In genomic region chr3:130820976-130821375, GRCh38 we compare ENCODE assay signal across 11 cellular contexts.
DNase-seq lines count a peak whose midpoint lies in the region; ATAC-seq and TF ChIP-seq lines count a peak whose summit lies in the region.
"Had no signal": no experiment of that assay in that cellular context is flagged by ENCODE, and none has a peak within 500 bp of the region (broad histone marks: within the 10 kb centered on the region; RNA-seq: fewer than 3 reads in every experiment).

No MANE protein-coding gene starts in this region.

- no peak overlapping the region for H3K9ac ChIP-seq in liver (ENCODE audit: low read depth in 1 of 2, low read length in 2 of 2)

- no peak for ATAC-seq in GM18502 (IDR thresholded peaks at IDR 0.05; ENCODE audit: poor library complexity, unreplicated experiment)

- peaks cover 1% of the 10 kb centered on the region; the same call in 1 of the 2 replicates for H3K27me3 ChIP-seq in BJ (ENCODE audit: control insufficient read depth, insufficient read depth, low read length)
- H3K27me3 ChIP-seq in liver (ENCODE audit: control insufficient read depth in 4 of 4, insufficient read depth in 4 of 4, low read length in 3 of 4), result no peaks in the 10 kb centered on the region

- H3K27ac ChIP-seq in liver (ENCODE audit: low read depth in 1 of 2, low read length in 2 of 2), result no peak overlapping the region
- H3K27ac ChIP-seq: SK-N-MC had no signal

- H3K9me3 ChIP-seq in liver (ENCODE audit: control insufficient read depth in 4 of 4, low read length in 3 of 4), result no peaks in the 10 kb centered on the region

- H3K4me3 ChIP-seq in BJ (ENCODE audit: low read depth, low read length) (no peak overlapping the region), liver (ENCODE audit: low read depth in 1 of 3, low read length in 3 of 3) (no peak overlapping the region)
- H3K4me3 ChIP-seq: SK-N-MC had no signal

- POLR2A ChIA-PET in BJ (lab: Charles Lee), result no interaction called here

- TF ChIP-seq CTCF in BJ (IDR thresholded peaks at IDR 0.05; ENCODE audit: insufficient read depth, low read depth, low read length) (no peak), liver (IDR thresholded peaks at IDR 0.05; ENCODE audit: low read depth, low read length, missing input control) (no peak), GM20000 (IDR thresholded peaks at IDR 0.05; ENCODE audit: extremely low read depth, missing control alignments) (no peak)

- no peak for TF ChIP-seq RAD21 in liver (IDR thresholded peaks at IDR 0.05)

- H3K36me3 ChIP-seq in BJ (ENCODE audit: control insufficient read depth, insufficient read depth, low read length) (no peaks in the 10 kb centered on the region), liver (ENCODE audit: control insufficient read depth in 4 of 4, insufficient read depth in 3 of 4, low read depth in 1 of 4, low read length in 3 of 4) (no peaks in the 10 kb centered on the region)

- CTCF ChIA-PET in BJ (lab: Yijun Ruan, JAX), result interaction anchor here (1.1 kb wide), 1 partner anchor 9 kb away, joined by 4 read pairs; no protein-coding TSS in a partner anchor

- peak; percentile 11 for DNase-seq in BJ (ENCODE audit: low read depth)
- DNase-seq in KBM-7, result peak; percentile 35
- DNase-seq in amniotic epithelial cell (ENCODE audit: low read depth), result peak; percentile 67
- DNase-seq in stimulated activated CD4-positive, alpha-beta T cell treated with anti-CD3 and anti-CD28 coated beads, Interleukin-2, amount 100 ng/mL, for 48 hours, result no peak
- no peak for DNase-seq in activated CD8-positive, alpha-beta memory T cell treated with anti-CD3 and anti-CD28 coated beads for 24 hours
- DNase-seq in GM20000 (ENCODE audit: low spot score), result no peak
- DNase-seq: DMS79, hippocampal formation had no signal

- WGBS in liver, result 61% methylated on average over 2 of the region's 2 CpGs

- in situ Hi-C loops in KBM-7 (cut with MboI; ENCODE audit: low pct_unique_long_range_greater_than_20kb, low sequenced_read_pairs), result no loop called here

- no peaks in the 10 kb centered on the region for H3K4me1 ChIP-seq in liver (ENCODE audit: control insufficient read depth in 4 of 4, insufficient read depth in 4 of 4, low read length in 3 of 4)

TF ChIP-seq in liver, 16 proteins besides CTCF, POLR2A, EP300 and RAD21:
- TF ChIP-seq ZBTB33 (IDR thresholded peaks at IDR 0.05) (no peak), JUND (IDR thresholded peaks at IDR 0.05) (peak; percentile 82 to 94), SP1 (IDR thresholded peaks at IDR 0.05) (no peak), HNF4G (IDR thresholded peaks at IDR 0.05) (no peak), HNF4A (conservative IDR thresholded peaks at IDR 0.05) (no peak), FOXA1 (IDR thresholded peaks at IDR 0.05) (no peak), RXRA (IDR thresholded peaks at IDR 0.05) (no peak), NR2F2 (IDR thresholded peaks at IDR 0.05) (no peak), EGR1 (IDR thresholded peaks at IDR 0.05; ENCODE audit: low read depth in 2 of 2) (peak in 1 of 2 donors; percentile 54), YY1 (IDR thresholded peaks at IDR 0.05) (no peak), FOXA2 (IDR thresholded peaks at IDR 0.05) (no peak), TAF1 (conservative IDR thresholded peaks at IDR 0.05) (no peak)
- TF ChIP-seq, protein P1, sequence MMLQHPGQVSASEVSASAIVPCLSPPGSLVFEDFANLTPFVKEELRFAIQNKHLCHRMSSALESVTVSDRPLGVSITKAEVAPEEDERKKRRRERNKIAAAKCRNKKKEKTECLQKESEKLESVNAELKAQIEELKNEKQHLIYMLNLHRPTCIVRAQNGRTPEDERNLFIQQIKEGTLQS (IDR thresholded peaks at IDR 0.05), result peak; percentile 65
- TF ChIP-seq, protein P2, sequence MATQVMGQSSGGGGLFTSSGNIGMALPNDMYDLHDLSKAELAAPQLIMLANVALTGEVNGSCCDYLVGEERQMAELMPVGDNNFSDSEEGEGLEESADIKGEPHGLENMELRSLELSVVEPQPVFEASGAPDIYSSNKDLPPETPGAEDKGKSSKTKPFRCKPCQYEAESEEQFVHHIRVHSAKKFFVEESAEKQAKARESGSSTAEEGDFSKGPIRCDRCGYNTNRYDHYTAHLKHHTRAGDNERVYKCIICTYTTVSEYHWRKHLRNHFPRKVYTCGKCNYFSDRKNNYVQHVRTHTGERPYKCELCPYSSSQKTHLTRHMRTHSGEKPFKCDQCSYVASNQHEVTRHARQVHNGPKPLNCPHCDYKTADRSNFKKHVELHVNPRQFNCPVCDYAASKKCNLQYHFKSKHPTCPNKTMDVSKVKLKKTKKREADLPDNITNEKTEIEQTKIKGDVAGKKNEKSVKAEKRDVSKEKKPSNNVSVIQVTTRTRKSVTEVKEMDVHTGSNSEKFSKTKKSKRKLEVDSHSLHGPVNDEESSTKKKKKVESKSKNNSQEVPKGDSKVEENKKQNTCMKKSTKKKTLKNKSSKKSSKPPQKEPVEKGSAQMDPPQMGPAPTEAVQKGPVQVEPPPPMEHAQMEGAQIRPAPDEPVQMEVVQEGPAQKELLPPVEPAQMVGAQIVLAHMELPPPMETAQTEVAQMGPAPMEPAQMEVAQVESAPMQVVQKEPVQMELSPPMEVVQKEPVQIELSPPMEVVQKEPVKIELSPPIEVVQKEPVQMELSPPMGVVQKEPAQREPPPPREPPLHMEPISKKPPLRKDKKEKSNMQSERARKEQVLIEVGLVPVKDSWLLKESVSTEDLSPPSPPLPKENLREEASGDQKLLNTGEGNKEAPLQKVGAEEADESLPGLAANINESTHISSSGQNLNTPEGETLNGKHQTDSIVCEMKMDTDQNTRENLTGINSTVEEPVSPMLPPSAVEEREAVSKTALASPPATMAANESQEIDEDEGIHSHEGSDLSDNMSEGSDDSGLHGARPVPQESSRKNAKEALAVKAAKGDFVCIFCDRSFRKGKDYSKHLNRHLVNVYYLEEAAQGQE (IDR thresholded peaks at IDR 0.05), result no peak
TF ChIP-seq in liver: peak in this region for 3.

Comparison
In these comparisons a context has a peak if more than half of its experiments do, and no peak if none do; other contexts are left out.
1. DNase-seq: peak in BJ (single experiment), KBM-7 (single experiment) and amniotic epithelial cell (single experiment); none in stimulated activated CD4-positive, alpha-beta T cell treated with anti-CD3 and anti-CD28 coated beads, Interleukin-2, amount 100 ng/mL, for 48 hours (0 of 2), activated CD8-positive, alpha-beta memory T cell treated with anti-CD3 and anti-CD28 coated beads for 24 hours (single experiment) and GM20000 (single experiment).